18 cellular contexts compared by ENCODE assay signal in the genomic region with DNA sequence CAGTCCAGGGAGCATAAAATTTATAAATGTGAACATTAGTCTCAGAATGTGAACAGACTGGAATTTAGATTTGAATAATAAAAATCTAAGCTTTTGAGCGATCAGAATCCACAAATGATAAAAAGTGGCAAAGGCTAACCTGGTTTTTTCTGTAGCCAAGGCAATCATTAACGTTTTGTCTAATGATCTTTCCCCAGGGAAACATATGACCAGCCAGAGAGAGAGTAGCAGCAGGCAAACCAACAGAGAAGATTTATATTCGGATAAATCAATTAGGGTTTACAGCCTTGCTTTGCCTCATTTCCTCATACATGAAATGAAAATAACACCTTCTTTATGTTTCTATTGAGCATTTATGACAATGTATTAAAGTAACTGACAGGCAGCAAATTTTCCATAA.
"Had no signal": no experiment of that assay in that cellular context is flagged by ENCODE, and none has a peak within 500 bp of the region (broad histone marks: within the 10 kb centered on the region; RNA-seq: fewer than 3 reads in every experiment).

No MANE protein-coding gene starts in this region.

- H3K4me3 ChIP-seq: skin epidermis, transverse colon had no signal

- H3K27ac ChIP-seq: skin epidermis, transverse colon had no signal

- H3K9me3 ChIP-seq: transverse colon had no signal

- FAIRE-seq: astrocyte had no signal

- H3K4me1 ChIP-seq: transverse colon had no signal

- ATAC-seq: activated CD8-positive, alpha-beta T cell treated with anti-CD3 and anti-CD28 coated beads, Interleukin-2, amount 10 ng/mL, durations not matched to agents 7 days and 5 days; activated T-cell treated with anti-CD3 and anti-CD28 coated beads, Interleukin-2, amount 50 U/mL, for 4 hours; left colon; right cardiac atrium; T-cell had no signal

- DNase-seq: activated B cell treated with CpG ODN at 0.5 μM for 24 hours; activated CD4-positive, alpha-beta T cell treated with anti-CD3 and anti-CD28 coated beads for 4 hours; activated CD8-positive, alpha-beta memory T cell treated with anti-CD3 and anti-CD28 coated beads, Interleukin-2, amount 50 U/mL, for 4 hours; activated CD8-positive, alpha-beta T cell treated with anti-CD3 and anti-CD28 coated beads, Interleukin-2, amount 10 ng/mL, durations not matched to agents 7 days and 5 days; activated effector memory CD4-positive, alpha-beta T cell treated with anti-CD3 and anti-CD28 coated beads, Interleukin-2, amount 50 U/mL, for 16 hours; activated T-cell treated with anti-CD3 and anti-CD28 coated beads, Interleukin-2, amount 50 U/mL, for 4 hours; effector memory CD4-positive, alpha-beta T cell; hippocampal formation; islet precursor cell; left colon; midbrain; occipital lobe; right cardiac atrium; T-cell; T-helper 9 cell; transverse colon had no signal

- H3K27me3 ChIP-seq: transverse colon had no signal
